ENCODE assay signal across 11 cellular contexts in genomic region chr1:233063462-233063861, GRCh38.
"Had no signal": no experiment of that assay in that cellular context is flagged by ENCODE, and none has a peak within 500 bp of the region (broad histone marks: within the 10 kb centered on the region; RNA-seq: fewer than 3 reads in every experiment).

No MANE protein-coding gene starts in this region.

- H3K4me1 ChIP-seq: HAP-1 had no signal

- H3K27ac ChIP-seq: GM23248 had no signal

- H3K4me3 ChIP-seq: GM23248, GM23338, HAP-1 had no signal

- FAIRE-seq: H1, H54 had no signal

- ATAC-seq: GM23338, HCT116 had no signal

- H3K36me3 ChIP-seq: HAP-1 had no signal

- DNase-seq: GM23248, GOT3, H7, H9, HCEC 1CT, HFFc6 had no signal
